ENCODE assay signal across 1 cellular context in genomic region chr17:81057079-81057730, GRCh38.
A peak's percentile ranks its signal among the peaks of the same experiment; 100 is the strongest.
TF ChIP-seq lines count a peak whose summit lies in the region.

No MANE protein-coding gene starts in this region.

TF ChIP-seq in K562, 482 proteins besides CTCF, POLR2A, EP300 and RAD21 (continued from another document):
- TF ChIP-seq REST (CRISPR knock-in tag; IDR thresholded peaks at IDR 0.05; ENCODE audit: low read depth) (no peak), ZC3H8 (IDR thresholded peaks at IDR 0.05) (no peak), BHLHE40 (IDR thresholded peaks at IDR 0.05; ENCODE audit: low read length) (peak; percentile 75), BRCA1 (IDR thresholded peaks at IDR 0.05) (no peak), BRCA1 (CRISPR knock-in tag; IDR thresholded peaks at IDR 0.05) (no peak), CSDE1 (IDR thresholded peaks at IDR 0.05) (no peak), ZNF134 (CRISPR knock-in tag; conservative IDR thresholded peaks at IDR 0.05) (no peak), PML (IDR thresholded peaks at IDR 0.05; ENCODE audit: low read length) (no peak; the same call in 1 of the 2 replicates), MEF2A (IDR thresholded peaks at IDR 0.05; ENCODE audit: control insufficient read depth, low read depth, low read length) (no peak), RBM22 (IDR thresholded peaks at IDR 0.05; ENCODE audit: low read depth, low read length, poor library complexity, severe bottlenecking) (no peak), SIRT6 (IDR thresholded peaks at IDR 0.05; ENCODE audit: low read depth, low read length) (no peak), CBX3 (IDR thresholded peaks at IDR 0.05; ENCODE audit: borderline replicate concordance in 1 of 2, low read length in 2 of 2) (peak in 1 of 2 experiments; percentile 51; a peak in 1 of 3 replicates), KHSRP (IDR thresholded peaks at IDR 0.05) (no peak), MECOM (CRISPR knock-in tag; IDR thresholded peaks at IDR 0.05) (no peak), ZNF318 (IDR thresholded peaks at IDR 0.05; ENCODE audit: borderline replicate concordance in 1 of 2, low read depth in 1 of 2) (peak in 1 of 2 experiments; percentile 48; a peak in 1 of 4 replicates), ID3 (CRISPR knock-in tag; IDR thresholded peaks at IDR 0.05) (no peak), ID3 (tag; IDR thresholded peaks at IDR 0.05) (no peak), STAG1 (CRISPR knock-in tag; IDR thresholded peaks at IDR 0.05; ENCODE audit: borderline replicate concordance) (no peak), ZNF512 (tag; IDR thresholded peaks at IDR 0.05) (no peak; the same call in 1 of the 2 replicates), HDAC2 (IDR thresholded peaks at IDR 0.05) (0 out of 2 replicates have a peak, but pooled peaks have one; percentile 47), HMGN3 (IDR thresholded peaks at IDR 0.05; ENCODE audit: borderline replicate concordance, extremely low read depth, insufficient read length, low read depth, low read length) (peak; percentile 77), ATF6 (CRISPR knock-in tag; IDR thresholded peaks at IDR 0.05) (no peak), TEAD4 (IDR thresholded peaks at IDR 0.05; ENCODE audit: low read length) (no peak), TEAD4 (CRISPR knock-in tag; IDR thresholded peaks at IDR 0.05; ENCODE audit: borderline replicate concordance) (no peak)
